Comparison of ENCODE assay signal across 35 cellular contexts in genomic region chr6:44442833-44443444, GRCh38.
"Had no signal": no experiment of that assay in that cellular context is flagged by ENCODE, and none has a peak within 500 bp of the region (broad histone marks: within the 10 kb centered on the region; RNA-seq: fewer than 3 reads in every experiment).

No MANE protein-coding gene starts in this region.

- H3K27ac Mint-ChIP-seq: activated CD4-positive, alpha-beta memory T cell treated with anti-CD3 and anti-CD28 coated beads, Interleukin-2, amount 10 ng/mL, durations not matched to agents 7 days and 5 days; activated CD4-positive, alpha-beta T cell treated with anti-CD3 and anti-CD28 coated beads, Interleukin-2, amount 10 ng/mL, durations not matched to agents 7 days and 5 days; activated naive CD4-positive, alpha-beta T cell treated with anti-CD3 and anti-CD28 coated beads, Interleukin-2, amount 10 ng/mL, durations not matched to agents 7 days and 5 days; activated naive CD8-positive, alpha-beta T cell; activated T-helper 1 cell treated with anti-CD3 and anti-CD28 coated beads, Interleukin-12 subunit alpha, Interleukin-12 subunit beta, Interleukin-2, Interleukin-4 antibody, amounts not matched to agents 30 ng/mL and 10 ng/mL and 1 ng/mL, durations not matched to agents 14 hours and 24 hours and 36 hours; activated T-helper 2 cell treated with anti-CD3 and anti-CD28 coated beads, Interferon-gamma antibody, Interleukin-2, Interleukin-4, amounts not matched to agents 10 μg/mL and 5 μg/mL and 100 μg/mL, durations not matched to agents 14 hours and 24 hours and 36 hours; effector memory CD8-positive, alpha-beta T cell; T-helper 17 cell; WTC11 had no signal

- H3K27me3 ChIP-seq: brain microvascular endothelial cell had no signal

- H3K4me3 Mint-ChIP-seq: activated CD4-positive, alpha-beta memory T cell treated with anti-CD3 and anti-CD28 coated beads, Interleukin-2, amount 10 ng/mL, durations not matched to agents 7 days and 5 days; activated CD4-positive, alpha-beta T cell treated with anti-CD3 and anti-CD28 coated beads, Interleukin-2, amount 10 ng/mL, durations not matched to agents 7 days and 5 days; activated naive CD4-positive, alpha-beta T cell treated with anti-CD3 and anti-CD28 coated beads, Interleukin-2, amount 10 ng/mL, durations not matched to agents 7 days and 5 days; activated naive CD8-positive, alpha-beta T cell; activated T-helper 1 cell treated with anti-CD3 and anti-CD28 coated beads, Interleukin-12 subunit alpha, Interleukin-12 subunit beta, Interleukin-2, Interleukin-4 antibody, amounts not matched to agents 30 ng/mL and 10 ng/mL and 1 ng/mL, durations not matched to agents 14 hours and 24 hours and 36 hours; effector memory CD8-positive, alpha-beta T cell; T-helper 17 cell; WTC11 had no signal

- H3K4me1 Mint-ChIP-seq: activated naive CD4-positive, alpha-beta T cell treated with anti-CD3 and anti-CD28 coated beads, Interleukin-2, amount 10 ng/mL, durations not matched to agents 7 days and 5 days; WTC11 had no signal

- H3K27me3 Mint-ChIP-seq: activated CD4-positive, alpha-beta memory T cell treated with anti-CD3 and anti-CD28 coated beads, Interleukin-2, amount 10 ng/mL, durations not matched to agents 7 days and 5 days; activated CD4-positive, alpha-beta T cell treated with anti-CD3 and anti-CD28 coated beads, Interleukin-2, amount 10 ng/mL, durations not matched to agents 7 days and 5 days; activated naive CD4-positive, alpha-beta T cell treated with anti-CD3 and anti-CD28 coated beads, Interleukin-2, amount 10 ng/mL, durations not matched to agents 7 days and 5 days; activated naive CD8-positive, alpha-beta T cell; effector memory CD8-positive, alpha-beta T cell; T-helper 17 cell had no signal

- FAIRE-seq: astrocyte, bronchial epithelial cell, colon, endothelial cell of umbilical vein, frontal cortex, TTC549 had no signal

- DNase-seq: activated CD4-positive, alpha-beta memory T cell treated with anti-CD3 and anti-CD28 coated beads, Interleukin-2, amount 10 ng/mL, durations not matched to agents 7 days and 5 days; activated CD4-positive, alpha-beta T cell treated with anti-CD3 and anti-CD28 coated beads for 1 hour; activated CD4-positive, alpha-beta T cell treated with anti-CD3 and anti-CD28 coated beads for 4 hours; activated CD4-positive, alpha-beta T cell treated with anti-CD3 and anti-CD28 coated beads, Interleukin-2, amount 10 ng/mL, durations not matched to agents 7 days and 5 days; activated CD4-positive, alpha-beta T cell treated with anti-CD3 and anti-CD28 coated beads, Interleukin-2, amount 50 U/mL, for 4 hours; activated CD8-positive, alpha-beta memory T cell treated with anti-CD3 and anti-CD28 coated beads, Interleukin-2, amount 50 U/mL, for 48 hours; activated effector memory CD4-positive, alpha-beta T cell treated with anti-CD3 and anti-CD28 coated beads, Interleukin-2, amount 50 U/mL, for 16 hours; activated naive CD4-positive, alpha-beta T cell treated with anti-CD3 and anti-CD28 coated beads, Interleukin-2, amount 10 ng/mL, durations not matched to agents 7 days and 5 days; activated T-cell treated with anti-CD3 and anti-CD28 coated beads for 4 hours; activated T-cell treated with anti-CD3 and anti-CD28 coated beads, Interleukin-2, amount 50 U/mL, for 48 hours; amniotic stem cell; anterior cingulate cortex; brain microvascular endothelial cell; cortex of kidney; dermis blood vessel endothelial cell; effector CD4-positive, alpha-beta T cell; effector memory CD8-positive, alpha-beta T cell; foreskin fibroblast; head of caudate nucleus; hippocampal formation; T-helper 1 cell; T-helper 17 cell had no signal

- H3K27ac ChIP-seq: brain microvascular endothelial cell, epithelial cell of prostate, VCaP had no signal

- ATAC-seq: effector memory CD8-positive, alpha-beta T cell; esophagus mucosa; T-helper 17 cell; WTC11 had no signal
